16 cellular contexts compared by ENCODE assay signal in genomic region chr18:49581369-49581768, GRCh38. TPM values are rescaled to one million over a fixed set of nuclear protein-coding genes. Genes with fewer than 3 reads are reported as not detected.
"Had no signal": no experiment of that assay in that cellular context is flagged by ENCODE, and none has a peak within 500 bp of the region (broad histone marks: within the 10 kb centered on the region; RNA-seq: fewer than 3 reads in every experiment).

No MANE protein-coding gene starts in this region.

- DNase-seq: activated CD4-positive, alpha-beta T cell treated with anti-CD3 and anti-CD28 coated beads for 1 hour; activated CD4-positive, alpha-beta T cell treated with anti-CD3 and anti-CD28 coated beads, Interleukin-2, amount 50 U/mL, for 4 hours; activated naive CD4-positive, alpha-beta T cell treated with anti-CD3 and anti-CD28 coated beads for 36 hours; activated naive CD8-positive, alpha-beta T cell treated with anti-CD3 and anti-CD28 coated beads, Interleukin-2, amount 50 U/mL, for 24 hours; aorta; dermis blood vessel endothelial cell; effector memory CD8-positive, alpha-beta T cell; foreskin keratinocyte; head of caudate nucleus; nucleus accumbens; posterior cingulate gyrus; stimulated activated naive CD4-positive, alpha-beta T cell had no signal

- H3K9me3 ChIP-seq: breast epithelium, tibial nerve, vagina had no signal

- H3K36me3 ChIP-seq: breast epithelium, tibial nerve, vagina had no signal

- ATAC-seq: activated naive CD8-positive, alpha-beta T cell treated with anti-CD3 and anti-CD28 coated beads, Interleukin-2, amount 50 U/mL, for 24 hours; activated T-helper 17 cell treated with anti-CD3 and anti-CD28 coated beads, Interleukin-2, amount 50 U/mL, for 72 hours; effector memory CD8-positive, alpha-beta T cell; foreskin keratinocyte had no signal

- H3K4me1 ChIP-seq: breast epithelium, foreskin keratinocyte, tibial nerve, vagina had no signal

- H3K4me3 ChIP-seq: breast epithelium, tibial nerve, vagina had no signal

- H3K27me3 ChIP-seq: breast epithelium, foreskin keratinocyte, tibial nerve, vagina had no signal

RNA-seq across cellular contexts. Expression of gene LIPG, which starts 19.5 kb away (rescaled TPM):
- total RNA-seq: activated T-helper 17 cell treated with anti-CD3 and anti-CD28 coated beads, Interleukin-2, amount 50 U/mL, for 72 hours had no signal
